Comparison of ENCODE assay signal across 11 cellular contexts in genomic region chr13:49112782-49113525, GRCh38.
DNase-seq lines count a peak whose midpoint lies in the region; ATAC-seq and TF ChIP-seq lines count a peak whose summit lies in the region.
"Had no signal": no experiment of that assay in that cellular context is flagged by ENCODE, and none has a peak within 500 bp of the region (broad histone marks: within the 10 kb centered on the region; RNA-seq: fewer than 3 reads in every experiment).

No MANE protein-coding gene starts in this region.

- H3K4me3 ChIP-seq in DOHH2 (ENCODE audit: low read length) (no peak overlapping the region), NT2/D1 (ENCODE audit: insufficient read length, low read depth) (no peak overlapping the region), esophagus muscularis mucosa (no peak overlapping the region)

- H3K4me1 ChIP-seq in DOHH2 (ENCODE audit: control insufficient read depth, low read length), result peaks cover 24% of the 10 kb centered on the region
- no peaks in the 10 kb centered on the region for H3K4me1 ChIP-seq in NT2/D1 (ENCODE audit: insufficient read depth, insufficient read length)
- H3K4me1 ChIP-seq in esophagus muscularis mucosa, result peaks cover 28 to 43% (median 37%) of the 10 kb centered on the region in 4 donors

- no peaks in the 10 kb centered on the region for H3K9me2 ChIP-seq in DOHH2 (replicated peaks; ENCODE audit: control insufficient read depth, low read length)

- H3K27me3 ChIP-seq in DOHH2 (ENCODE audit: control insufficient read depth, low read length), result no peaks in the 10 kb centered on the region
- no peaks in the 10 kb centered on the region for H3K27me3 ChIP-seq in NT2/D1 (ENCODE audit: insufficient read depth, insufficient read length)
- no peaks in the 10 kb centered on the region for H3K27me3 ChIP-seq in esophagus muscularis mucosa

- H3K79me2 ChIP-seq in DOHH2 (ENCODE audit: control insufficient read depth, low read length), result peaks cover 40% of the 10 kb centered on the region

- H3K27ac ChIP-seq in DOHH2 (ENCODE audit: low read depth, low read length) (no peak overlapping the region), esophagus muscularis mucosa (replicated peaks in 1 of 4) (no peak overlapping the region)

- TF ChIP-seq CTCF in DOHH2 (IDR thresholded peaks at IDR 0.05; ENCODE audit: low read depth, low read length, poor library complexity, severe bottlenecking) (no peak), endothelial cell (IDR thresholded peaks at IDR 0.05; ENCODE audit: unreplicated experiment) (no peak), esophagus muscularis mucosa (IDR thresholded peaks at IDR 0.05) (no peak)

- no peak for TF ChIP-seq POLR2A in esophagus muscularis mucosa (IDR thresholded peaks at IDR 0.05; ENCODE audit: low read depth)

- no peak overlapping the region for H3K9ac ChIP-seq in NT2/D1 (ENCODE audit: insufficient read length, low read depth)

- H3F3A ChIP-seq in DOHH2 (ENCODE audit: control insufficient read depth, insufficient read depth), result no peaks in the 10 kb centered on the region

- H3K36me3 ChIP-seq in DOHH2 (ENCODE audit: control insufficient read depth, low read length) (peaks cover 26% of the 10 kb centered on the region), NT2/D1 (ENCODE audit: insufficient read depth, insufficient read length, low read length) (peaks cover 4% of the 10 kb centered on the region), esophagus muscularis mucosa (peaks cover 6 to 26% (median 16%) of the 10 kb centered on the region in 4 donors)

- TF ChIP-seq EP300 in esophagus muscularis mucosa (IDR thresholded peaks at IDR 0.05), result no peak

- intact Hi-C loops in esophagus muscularis mucosa (cut with DNase I), result no loop called here

- H4K20me1 ChIP-seq in DOHH2 (ENCODE audit: control insufficient read depth, insufficient read depth, low read depth, low read length), result no peaks in the 10 kb centered on the region

- peaks cover 21% of the 10 kb centered on the region for H3K36me3 Mint-ChIP-seq in endothelial cell (ENCODE audit: low read depth, unreplicated experiment)
- peaks cover 11% of the 10 kb centered on the region for H3K36me3 Mint-ChIP-seq in natural killer cell treated with Interleukin-12 subunit alpha and Interleukin-12 subunit beta and Interleukin-15 and Interleukin-18, amount 100 ng/mL, for 72 hours

- H3K9me3 ChIP-seq in DOHH2 (ENCODE audit: control insufficient read depth, insufficient read depth, low read length), result no peaks in the 10 kb centered on the region
- H3K9me3 ChIP-seq in NT2/D1 (ENCODE audit: insufficient read depth, low read length), result no peaks in the 10 kb centered on the region
- no peaks in the 10 kb centered on the region for H3K9me3 ChIP-seq in esophagus muscularis mucosa

- peak overlapping the region; percentile 85 for H3K27ac Mint-ChIP-seq in endothelial cell (ENCODE audit: unreplicated experiment)
- H3K27ac Mint-ChIP-seq in natural killer cell treated with Interleukin-12 subunit alpha and Interleukin-12 subunit beta and Interleukin-15 and Interleukin-18, amount 100 ng/mL, for 72 hours, result peak overlapping the region; percentile 3 to 75

- peaks cover 2% of the 10 kb centered on the region for H3K27me3 Mint-ChIP-seq in endothelial cell (ENCODE audit: unreplicated experiment)
- H3K27me3 Mint-ChIP-seq in natural killer cell treated with Interleukin-12 subunit alpha and Interleukin-12 subunit beta and Interleukin-15 and Interleukin-18, amount 100 ng/mL, for 72 hours, result no peaks in the 10 kb centered on the region
- H3K27me3 Mint-ChIP-seq: activated CD4-positive, alpha-beta memory T cell treated with anti-CD3 and anti-CD28 coated beads for 36 hours had no signal

- peak overlapping the region; percentile 86 for H3K4me2 ChIP-seq in DOHH2 (ENCODE audit: low read length)

- no peaks in the 10 kb centered on the region for H3K9me3 Mint-ChIP-seq in endothelial cell (ENCODE audit: unreplicated experiment)
- no peaks in the 10 kb centered on the region for H3K9me3 Mint-ChIP-seq in natural killer cell treated with Interleukin-12 subunit alpha and Interleukin-12 subunit beta and Interleukin-15 and Interleukin-18, amount 100 ng/mL, for 72 hours
- H3K9me3 Mint-ChIP-seq: activated CD4-positive, alpha-beta memory T cell treated with anti-CD3 and anti-CD28 coated beads for 36 hours had no signal

- no peak for ATAC-seq in natural killer cell treated with Interleukin-12 subunit alpha and Interleukin-12 subunit beta and Interleukin-15 and Interleukin-18, amount 100 ng/mL, for 72 hours
- no peak for ATAC-seq in GM19397 (IDR thresholded peaks at IDR 0.05; ENCODE audit: unreplicated experiment)

- H3K4me1 Mint-ChIP-seq in endothelial cell (ENCODE audit: unreplicated experiment), result peaks cover 20% of the 10 kb centered on the region
- peaks cover 16 to 17% of the 10 kb centered on the region in 2 donors for H3K4me1 Mint-ChIP-seq in natural killer cell treated with Interleukin-12 subunit alpha and Interleukin-12 subunit beta and Interleukin-15 and Interleukin-18, amount 100 ng/mL, for 72 hours (ENCODE audit: low read depth in 2 of 2)

- peak overlapping the region; percentile 60 for H3K4me3 Mint-ChIP-seq in endothelial cell (ENCODE audit: unreplicated experiment)
- H3K4me3 Mint-ChIP-seq in natural killer cell treated with Interleukin-12 subunit alpha and Interleukin-12 subunit beta and Interleukin-15 and Interleukin-18, amount 100 ng/mL, for 72 hours, result peak overlapping the region; percentile 53

- 53% methylated on average over 5 of the region's 5 CpGs for WGBS in esophagus muscularis mucosa

- DNase-seq in NT2/D1 (ENCODE audit: low read depth, low spot score) (peak; percentile 5), endothelial cell (ENCODE audit: low spot score) (no peak), esophagus muscularis mucosa (ENCODE audit: extremely low spot score) (no peak), NK-92 (lab: John Stamatoyannopoulos, UW; ENCODE audit: unreplicated experiment) (no peak), NCI-H226 (no peak)
- no peak for DNase-seq in natural killer cell treated with Interleukin-12 subunit alpha and Interleukin-12 subunit beta and Interleukin-15 and Interleukin-18, amount 100 ng/mL, for 72 hours (ENCODE audit: low spot score)
- DNase-seq: activated CD4-positive, alpha-beta memory T cell treated with anti-CD3 and anti-CD28 coated beads for 36 hours; effector memory CD4-positive, alpha-beta T cell; NCI-H748 treated with DMSO at 0.1 percent for 48 hours had no signal
